32 cellular contexts compared by ENCODE assay signal in genomic region chrX:16516473-16516872, GRCh38.
DNase-seq lines count a peak whose midpoint lies in the region; ATAC-seq and TF ChIP-seq lines count a peak whose summit lies in the region.
"Had no signal": no experiment of that assay in that cellular context is flagged by ENCODE, and none has a peak within 500 bp of the region (broad histone marks: within the 10 kb centered on the region; RNA-seq: fewer than 3 reads in every experiment).

No MANE protein-coding gene starts in this region.

- TF ChIP-seq CTCF in fibroblast of mammary gland (conservative IDR thresholded peaks at IDR 0.05; ENCODE audit: control insufficient read depth, insufficient read depth, low read depth, low read length) = no peak

- H3K36me3 Mint-ChIP-seq in natural killer cell treated with Interleukin-12 subunit alpha and Interleukin-12 subunit beta and Interleukin-15 and Interleukin-18, amount 100 ng/mL, for 72 hours = no peaks in the 10 kb centered on the region
- peaks cover 1% of the 10 kb centered on the region for H3K36me3 Mint-ChIP-seq in activated naive CD4-positive, alpha-beta T cell treated with anti-CD3 and anti-CD28 coated beads, Interleukin-2, amount 10 ng/mL, durations not matched to agents 7 days and 5 days
- H3K36me3 Mint-ChIP-seq: activated CD4-positive, alpha-beta memory T cell treated with anti-CD3 and anti-CD28 coated beads for 36 hours; IgD-negative memory B cell had no signal

- peaks cover 0 to 5% of the 10 kb centered on the region in 2 donors for H3K27me3 Mint-ChIP-seq in natural killer cell treated with Interleukin-12 subunit alpha and Interleukin-12 subunit beta and Interleukin-15 and Interleukin-18, amount 100 ng/mL, for 72 hours
- no peaks in the 10 kb centered on the region for H3K27me3 Mint-ChIP-seq in activated naive CD4-positive, alpha-beta T cell treated with anti-CD3 and anti-CD28 coated beads, Interleukin-2, amount 10 ng/mL, durations not matched to agents 7 days and 5 days
- H3K27me3 Mint-ChIP-seq: activated CD4-positive, alpha-beta memory T cell treated with anti-CD3 and anti-CD28 coated beads for 36 hours; brain; IgD-negative memory B cell; progenitor cell of endocrine pancreas had no signal

- no peak overlapping the region for H3K4me3 ChIP-seq in fibroblast of mammary gland (ENCODE audit: control insufficient read depth, low read depth, low read length)
- H3K4me3 ChIP-seq: adrenal gland, esophagus muscularis mucosa, gastrocnemius medialis, GM23338, SJSA1, tibial artery, vagina had no signal

- no peaks in the 10 kb centered on the region for H3K9me3 Mint-ChIP-seq in natural killer cell treated with Interleukin-12 subunit alpha and Interleukin-12 subunit beta and Interleukin-15 and Interleukin-18, amount 100 ng/mL, for 72 hours
- peaks cover 5% of the 10 kb centered on the region for H3K9me3 Mint-ChIP-seq in activated naive CD4-positive, alpha-beta T cell treated with anti-CD3 and anti-CD28 coated beads, Interleukin-2, amount 10 ng/mL, durations not matched to agents 7 days and 5 days

- H3K4me1 Mint-ChIP-seq in natural killer cell treated with Interleukin-12 subunit alpha and Interleukin-12 subunit beta and Interleukin-15 and Interleukin-18, amount 100 ng/mL, for 72 hours (ENCODE audit: low read depth in 2 of 2) = no peaks in the 10 kb centered on the region
- no peaks in the 10 kb centered on the region for H3K4me1 Mint-ChIP-seq in activated naive CD4-positive, alpha-beta T cell treated with anti-CD3 and anti-CD28 coated beads, Interleukin-2, amount 10 ng/mL, durations not matched to agents 7 days and 5 days
- H3K4me1 Mint-ChIP-seq: IgD-negative memory B cell, naive B cell had no signal

- CTCF ChIA-PET in activated naive CD4-positive, alpha-beta T cell treated with anti-CD3 and anti-CD28 coated beads, Interleukin-2, amount 10 ng/mL, durations not matched to agents 7 days and 5 days (lab: Charles Lee) = no interaction called here

- DNase-seq in AG20443 (ENCODE audit: low spot score) (peak; percentile 36), Kasumi-1 (lab: John Stamatoyannopoulos, UW) (peak; percentile 14 to 19), RPMI7951 (ENCODE audit: low read depth) (peak; percentile 24), fibroblast of mammary gland (ENCODE audit: low read depth) (peak; percentile 8), T-helper 2 cell (no peak)
- DNase-seq in natural killer cell treated with Interleukin-12 subunit alpha and Interleukin-12 subunit beta and Interleukin-15 and Interleukin-18, amount 100 ng/mL, for 72 hours (ENCODE audit: low spot score) = no peak
- DNase-seq in activated naive CD4-positive, alpha-beta T cell treated with anti-CD3 and anti-CD28 coated beads, Interleukin-2, amount 10 ng/mL, durations not matched to agents 7 days and 5 days = no peak
- DNase-seq: activated CD4-positive, alpha-beta memory T cell treated with anti-CD3 and anti-CD28 coated beads for 36 hours; activated CD4-positive, CD25-positive, alpha-beta regulatory T cell treated with anti-CD3 and anti-CD28 coated beads, Interleukin-2, amount 50 U/mL, for 72 hours; activated naive CD4-positive, alpha-beta T cell; adrenal gland; C1 segment of cervical spinal cord; COR-L47; dermis blood vessel endothelial cell; DMS53; gastrocnemius medialis; naive B cell; NCI-H1417; NCI-H2081; NCI-H526 treated with DMSO at 0.1 percent for 48 hours; stimulated activated CD4-positive, alpha-beta T cell treated with anti-CD3 and anti-CD28 coated beads, Interleukin-4, amount 100 ng/mL, for 4 hours; tibial artery had no signal

- no peak overlapping the region for H3K27ac Mint-ChIP-seq in natural killer cell treated with Interleukin-12 subunit alpha and Interleukin-12 subunit beta and Interleukin-15 and Interleukin-18, amount 100 ng/mL, for 72 hours
- H3K27ac Mint-ChIP-seq in activated naive CD4-positive, alpha-beta T cell treated with anti-CD3 and anti-CD28 coated beads, Interleukin-2, amount 10 ng/mL, durations not matched to agents 7 days and 5 days = no peak overlapping the region
- H3K27ac Mint-ChIP-seq: activated CD4-positive, alpha-beta memory T cell treated with anti-CD3 and anti-CD28 coated beads for 36 hours; brain; GM23338; IgD-negative memory B cell; mesothelial cell of epicardium; naive B cell; progenitor cell of endocrine pancreas; T-helper 1 cell treated with Interleukin-12 subunit alpha and Interleukin-12 subunit beta and Interleukin-4 antibody, amounts not matched to agents 30 μg/mL and 1 μg/mL, for 36 hours had no signal

- no peak overlapping the region for H3K4me3 Mint-ChIP-seq in natural killer cell treated with Interleukin-12 subunit alpha and Interleukin-12 subunit beta and Interleukin-15 and Interleukin-18, amount 100 ng/mL, for 72 hours
- H3K4me3 Mint-ChIP-seq in activated naive CD4-positive, alpha-beta T cell treated with anti-CD3 and anti-CD28 coated beads, Interleukin-2, amount 10 ng/mL, durations not matched to agents 7 days and 5 days = no peak overlapping the region
- H3K4me3 Mint-ChIP-seq: activated CD4-positive, alpha-beta memory T cell treated with anti-CD3 and anti-CD28 coated beads for 36 hours; brain; GM23338; IgD-negative memory B cell; mesothelial cell of epicardium; naive B cell; T-helper 1 cell treated with Interleukin-12 subunit alpha and Interleukin-12 subunit beta and Interleukin-4 antibody, amounts not matched to agents 30 μg/mL and 1 μg/mL, for 36 hours had no signal

- ATAC-seq in GM21786 (IDR thresholded peaks at IDR 0.05; ENCODE audit: unreplicated experiment) = no peak
- no peak for ATAC-seq in natural killer cell treated with Interleukin-12 subunit alpha and Interleukin-12 subunit beta and Interleukin-15 and Interleukin-18, amount 100 ng/mL, for 72 hours
- ATAC-seq: gastrocnemius medialis, GM23338 had no signal

Comparison
In these comparisons a context has a peak if more than half of its experiments do, and no peak if none do; other contexts are left out.
1. DNase-seq: peak in AG20443 (single experiment), Kasumi-1 (2 of 2), RPMI7951 (single experiment) and fibroblast of mammary gland (single experiment); none in T-helper 2 cell (0 of 5), natural killer cell treated with Interleukin-12 subunit alpha and Interleukin-12 subunit beta and Interleukin-15 and Interleukin-18, amount 100 ng/mL, for 72 hours (single experiment) and activated naive CD4-positive, alpha-beta T cell treated with anti-CD3 and anti-CD28 coated beads, Interleukin-2, amount 10 ng/mL, durations not matched to agents 7 days and 5 days (single experiment).